19 cellular contexts compared by ENCODE assay signal in genomic region chr3:71145954-71146353, GRCh38.
DNase-seq lines count a peak whose midpoint lies in the region; ATAC-seq and TF ChIP-seq lines count a peak whose summit lies in the region.
"Had no signal": no experiment of that assay in that cellular context is flagged by ENCODE, and none has a peak within 500 bp of the region (broad histone marks: within the 10 kb centered on the region; RNA-seq: fewer than 3 reads in every experiment).

No MANE protein-coding gene starts in this region.

- no peak for DNase-seq in activated CD8-positive, alpha-beta T cell treated with anti-CD3 and anti-CD28 coated beads for 36 hours
- no peak for DNase-seq in activated CD8-positive, alpha-beta T cell treated with anti-CD3 and anti-CD28 coated beads, Interleukin-2, amount 10 ng/mL, durations not matched to agents 7 days and 5 days
- DNase-seq in NCI-H69 (lab: John Stamatoyannopoulos, UW) (peak; percentile 34), memory B cell (ENCODE audit: low spot score in 2 of 2) (no peak), NK-92 (lab: John Stamatoyannopoulos, UW; ENCODE audit: unreplicated experiment) (no peak), kidney tubule cell (ENCODE audit: low spot score) (no peak)
- no peak for DNase-seq in stimulated activated naive B cell treated with anti-CD40 and anti-IgM and Interleukin-4, amounts not matched to agents 10 μg/mL and 1 μg/mL and 100 μg/mL, for 72 hours
- DNase-seq: AML-193, GF-D8, GM23248, KG1, MV-4-11, NCI-H1417 treated with DMSO at 0.1 percent for 48 hours, NCI-H1930, NCI-H226 had no signal

- POLR2A ChIA-PET in activated CD8-positive, alpha-beta T cell treated with anti-CD3 and anti-CD28 coated beads for 36 hours (lab: Charles Lee), result no interaction called here
- POLR2A ChIA-PET in activated CD8-positive, alpha-beta T cell treated with anti-CD3 and anti-CD28 coated beads, Interleukin-2, amount 10 ng/mL, durations not matched to agents 7 days and 5 days (lab: Charles Lee), result no interaction called here

- ATAC-seq in activated CD8-positive, alpha-beta T cell treated with anti-CD3 and anti-CD28 coated beads for 36 hours, result no peak
- no peak for ATAC-seq in activated CD8-positive, alpha-beta T cell treated with anti-CD3 and anti-CD28 coated beads, Interleukin-2, amount 10 ng/mL, durations not matched to agents 7 days and 5 days
- ATAC-seq in memory B cell (ENCODE audit: low read depth), result no peak
- no peak for ATAC-seq in stimulated activated naive B cell treated with anti-CD40 and anti-IgM and Interleukin-4, amounts not matched to agents 10 μg/mL and 1 μg/mL and 100 μg/mL, for 72 hours (replicated peaks)
- no peak for ATAC-seq in GM18870 (IDR thresholded peaks at IDR 0.05; ENCODE audit: unreplicated experiment)
- ATAC-seq: GM12878, HepG2 had no signal

- CTCF ChIA-PET in activated CD8-positive, alpha-beta T cell treated with anti-CD3 and anti-CD28 coated beads for 36 hours (lab: Charles Lee), result no interaction called here
- CTCF ChIA-PET in activated CD8-positive, alpha-beta T cell treated with anti-CD3 and anti-CD28 coated beads, Interleukin-2, amount 10 ng/mL, durations not matched to agents 7 days and 5 days (lab: Charles Lee), result no interaction called here

- TF ChIP-seq CTCF in activated CD8-positive, alpha-beta T cell treated with anti-CD3 and anti-CD28 coated beads for 36 hours (IDR thresholded peaks at IDR 0.05), result no peak

- intact Hi-C loops in activated CD8-positive, alpha-beta T cell treated with anti-CD3 and anti-CD28 coated beads for 36 hours (cut with micrococcal nuclease), result no loop called here

- H3K4me3 Mint-ChIP-seq in activated CD8-positive, alpha-beta T cell treated with anti-CD3 and anti-CD28 coated beads for 36 hours, result no peak overlapping the region
- H3K4me3 Mint-ChIP-seq in activated CD8-positive, alpha-beta T cell treated with anti-CD3 and anti-CD28 coated beads, Interleukin-2, amount 10 ng/mL, durations not matched to agents 7 days and 5 days, result no peak overlapping the region
- H3K4me3 Mint-ChIP-seq in memory B cell, result no peak overlapping the region
- no peak overlapping the region for H3K4me3 Mint-ChIP-seq in stimulated activated naive B cell treated with anti-CD40 and anti-IgM and Interleukin-4, amounts not matched to agents 10 μg/mL and 1 μg/mL and 100 μg/mL, for 72 hours
- H3K4me3 Mint-ChIP-seq: CD14-positive monocyte had no signal

- peaks cover 3% of the 10 kb centered on the region for H3K9me3 Mint-ChIP-seq in activated CD8-positive, alpha-beta T cell treated with anti-CD3 and anti-CD28 coated beads for 36 hours
- no peaks in the 10 kb centered on the region for H3K9me3 Mint-ChIP-seq in activated CD8-positive, alpha-beta T cell treated with anti-CD3 and anti-CD28 coated beads, Interleukin-2, amount 10 ng/mL, durations not matched to agents 7 days and 5 days (ENCODE audit: insufficient read depth)
- no peaks in the 10 kb centered on the region for H3K9me3 Mint-ChIP-seq in memory B cell
- H3K9me3 Mint-ChIP-seq in stimulated activated naive B cell treated with anti-CD40 and anti-IgM and Interleukin-4, amounts not matched to agents 10 μg/mL and 1 μg/mL and 100 μg/mL, for 72 hours, result peaks cover 3 to 4% of the 10 kb centered on the region in 2 donors
- H3K9me3 Mint-ChIP-seq: CD14-positive monocyte had no signal

- peaks cover 40% of the 10 kb centered on the region for H3K36me3 Mint-ChIP-seq in activated CD8-positive, alpha-beta T cell treated with anti-CD3 and anti-CD28 coated beads for 36 hours (ENCODE audit: low read depth)
- peaks cover 6% of the 10 kb centered on the region for H3K36me3 Mint-ChIP-seq in activated CD8-positive, alpha-beta T cell treated with anti-CD3 and anti-CD28 coated beads, Interleukin-2, amount 10 ng/mL, durations not matched to agents 7 days and 5 days (ENCODE audit: low read depth)
- H3K36me3 Mint-ChIP-seq in memory B cell, result peaks cover 19% of the 10 kb centered on the region
- H3K36me3 Mint-ChIP-seq in stimulated activated naive B cell treated with anti-CD40 and anti-IgM and Interleukin-4, amounts not matched to agents 10 μg/mL and 1 μg/mL and 100 μg/mL, for 72 hours, result peaks cover 29 to 33% of the 10 kb centered on the region in 2 donors

- H3K4me1 Mint-ChIP-seq in activated CD8-positive, alpha-beta T cell treated with anti-CD3 and anti-CD28 coated beads for 36 hours (ENCODE audit: low read depth), result peaks cover 58% of the 10 kb centered on the region
- peaks cover 6% of the 10 kb centered on the region for H3K4me1 Mint-ChIP-seq in activated CD8-positive, alpha-beta T cell treated with anti-CD3 and anti-CD28 coated beads, Interleukin-2, amount 10 ng/mL, durations not matched to agents 7 days and 5 days (ENCODE audit: low read depth)
- H3K4me1 Mint-ChIP-seq in memory B cell, result peaks cover 18% of the 10 kb centered on the region
- H3K4me1 Mint-ChIP-seq in stimulated activated naive B cell treated with anti-CD40 and anti-IgM and Interleukin-4, amounts not matched to agents 10 μg/mL and 1 μg/mL and 100 μg/mL, for 72 hours, result peaks cover 35 to 60% of the 10 kb centered on the region in 2 donors
- H3K4me1 Mint-ChIP-seq: CD14-positive monocyte had no signal

- peak overlapping the region; percentile 12 for H3K27ac Mint-ChIP-seq in activated CD8-positive, alpha-beta T cell treated with anti-CD3 and anti-CD28 coated beads for 36 hours
- no peak overlapping the region for H3K27ac Mint-ChIP-seq in activated CD8-positive, alpha-beta T cell treated with anti-CD3 and anti-CD28 coated beads, Interleukin-2, amount 10 ng/mL, durations not matched to agents 7 days and 5 days
- H3K27ac Mint-ChIP-seq in memory B cell, result peak overlapping the region; percentile 56
- H3K27ac Mint-ChIP-seq in stimulated activated naive B cell treated with anti-CD40 and anti-IgM and Interleukin-4, amounts not matched to agents 10 μg/mL and 1 μg/mL and 100 μg/mL, for 72 hours, result peak overlapping the region; percentile 68
- H3K27ac Mint-ChIP-seq: CD14-positive monocyte had no signal

- H3K27me3 Mint-ChIP-seq in activated CD8-positive, alpha-beta T cell treated with anti-CD3 and anti-CD28 coated beads for 36 hours, result no peaks in the 10 kb centered on the region
- H3K27me3 Mint-ChIP-seq in activated CD8-positive, alpha-beta T cell treated with anti-CD3 and anti-CD28 coated beads, Interleukin-2, amount 10 ng/mL, durations not matched to agents 7 days and 5 days (ENCODE audit: low read depth), result no peaks in the 10 kb centered on the region
- H3K27me3 Mint-ChIP-seq in memory B cell, result no peaks in the 10 kb centered on the region
- H3K27me3 Mint-ChIP-seq in stimulated activated naive B cell treated with anti-CD40 and anti-IgM and Interleukin-4, amounts not matched to agents 10 μg/mL and 1 μg/mL and 100 μg/mL, for 72 hours, result no peaks in the 10 kb centered on the region
